8 cellular contexts compared by ENCODE assay signal in genomic region chr20:61980647-61981583, GRCh38.
DNase-seq lines count a peak whose midpoint lies in the region; ATAC-seq, FAIRE-seq and TF ChIP-seq lines count a peak whose summit lies in the region.

No MANE protein-coding gene starts in this region.

- H3K9ac ChIP-seq in SU-DHL-6 (ENCODE audit: low read length), result no peak overlapping the region

- intact Hi-C loops in Right ventricle myocardium superior (cut with DNase I), result no loop called here
- intact Hi-C loops in tibial artery (cut with DNase I; ENCODE audit: low total_unique reads), result no loop called here

- H3K27ac ChIP-seq in A549, result no peak overlapping the region
- H3K27ac ChIP-seq in SU-DHL-6 (ENCODE audit: low read depth, low read length), result no peak overlapping the region
- H3K27ac ChIP-seq in tibial artery, result no peak overlapping the region

- H3K9me3 ChIP-seq in A549, result no peaks in the 10 kb centered on the region
- H3K9me3 ChIP-seq in SU-DHL-6 (ENCODE audit: insufficient read depth, low read length), result no peaks in the 10 kb centered on the region
- no peaks in the 10 kb centered on the region for H3K9me3 ChIP-seq in tibial artery

- no peaks in the 10 kb centered on the region for H3K4me1 ChIP-seq in A549
- H3K4me1 ChIP-seq in tibial artery, result no peaks in the 10 kb centered on the region

- peak; percentile 65 to 77 for TF ChIP-seq RAD21 in A549 (conservative IDR thresholded peaks at IDR 0.05 in 1 of 2, IDR thresholded peaks at IDR 0.05 in 1 of 2)

- ATAC-seq in A549 (peak; percentile 64 to 91; a peak in 4 of 6 replicates), Right ventricle myocardium superior (ENCODE audit: poor library complexity) (peak; percentile 84)

- 82% methylated on average over 22 of the region's 22 CpGs for WGBS in A549 (ENCODE audit: missing lambda C conversion rate)

- no peak overlapping the region for H2AFZ ChIP-seq in SU-DHL-6 (ENCODE audit: low read depth, low read length, severe bottlenecking)

- H3K36me3 ChIP-seq in SU-DHL-6 (ENCODE audit: low read length) (no peaks in the 10 kb centered on the region), tibial artery (peaks cover 16 to 62% (median 36%) of the 10 kb centered on the region in 3 donors)

- H3K9me2 ChIP-seq in SU-DHL-6 (replicated peaks; ENCODE audit: insufficient read depth, low read length), result no peaks in the 10 kb centered on the region

- POLR2A ChIA-PET in A549 (lab: Yijun Ruan, JAX), result no interaction called here

- H3F3A ChIP-seq in SU-DHL-6 (ENCODE audit: insufficient read depth), result 0 out of 2 replicates have a peak, but pooled peaks cover 3% of the 10 kb centered on the region

- H3K4me2 ChIP-seq in A549 (no peak overlapping the region), SU-DHL-6 (ENCODE audit: low read depth, low read length, poor library complexity, severe bottlenecking) (no peak overlapping the region)

- H3K27me3 ChIP-seq in SU-DHL-6 (ENCODE audit: low read length), result no peaks in the 10 kb centered on the region
- no peaks in the 10 kb centered on the region for H3K27me3 ChIP-seq in tibial artery

- CTCF ChIA-PET in A549 (lab: Yijun Ruan, JAX), result no interaction called here

- TF ChIP-seq EP300 in A549 (IDR thresholded peaks at IDR 0.05), result no peak

- H3K4me3 ChIP-seq in A549, result no peak overlapping the region
- H3K4me3 ChIP-seq in SU-DHL-6 (ENCODE audit: insufficient read depth, low read length, poor library complexity, severe bottlenecking), result no peak overlapping the region
- H3K4me3 ChIP-seq in tibial artery, result no peak overlapping the region

- no peak for TF ChIP-seq POLR2A in A549 (IDR thresholded peaks at IDR 0.05; ENCODE audit: low read length)

- no peaks in the 10 kb centered on the region for H3K79me2 ChIP-seq in SU-DHL-6 (ENCODE audit: insufficient read depth, low read length)

- DNase-seq in A549 (ENCODE audit: low read depth in 1 of 2, low spot score in 1 of 2), result peak; percentile 49 to 65
- DNase-seq in GM20000 (ENCODE audit: low spot score), result no peak
- peak; percentile 71 for DNase-seq in Right ventricle myocardium superior
- DNase-seq in tibial artery, result no peak
- DNase-seq in DMS153 treated with DMSO at 0.1 percent for 48 hours (lab: John Stamatoyannopoulos, UW; ENCODE audit: unreplicated experiment), result no peak
- no peak for DNase-seq in SHP77 treated with DMSO at 0.1 percent for 48 hours (lab: John Stamatoyannopoulos, UW)
- DNase-seq in NK-92 treated with Interleukin-12 subunit alpha and Interleukin-12 subunit beta, amount 100 ng/mL, for 24 hours (lab: John Stamatoyannopoulos, UW), result no peak

- no peaks in the 10 kb centered on the region for H4K20me1 ChIP-seq in SU-DHL-6 (ENCODE audit: low read depth, low read length)

- no peak for FAIRE-seq in A549 (lab: Jason Lieb, UNC)

- TF ChIP-seq CTCF in A549 (IDR thresholded peaks at IDR 0.05) (peak; percentile 50), GM20000 (IDR thresholded peaks at IDR 0.05; ENCODE audit: extremely low read depth, missing control alignments) (peak; percentile 18), SU-DHL-6 (IDR thresholded peaks at IDR 0.05; ENCODE audit: insufficient read depth, low read length, poor library complexity, severe bottlenecking) (peak; percentile 9), tibial artery (IDR thresholded peaks at IDR 0.05) (peak; percentile 17 to 21)

TF ChIP-seq in A549, 52 proteins besides CTCF, POLR2A, EP300 and RAD21:
- TF ChIP-seq RNF2 (IDR thresholded peaks at IDR 0.05; ENCODE audit: borderline replicate concordance, low read depth) (no peak), SMC3 (IDR thresholded peaks at IDR 0.05) (0 out of 3 replicates have a peak, but pooled peaks have one; percentile 31), EHF (CRISPR knock-in tag; IDR thresholded peaks at IDR 0.05) (no peak)

Comparison
In these comparisons a context has a peak if more than half of its experiments do, and no peak if none do; other contexts are left out.
1. DNase-seq: peak in A549 (2 of 2) and Right ventricle myocardium superior (single experiment); none in GM20000 (single experiment), tibial artery (0 of 2), DMS153 treated with DMSO at 0.1 percent for 48 hours (single experiment), SHP77 treated with DMSO at 0.1 percent for 48 hours (single experiment) and NK-92 treated with Interleukin-12 subunit alpha and Interleukin-12 subunit beta, amount 100 ng/mL, for 24 hours (single experiment).
2. Peak in every context shown above with its lines, with median percentiles within 50 percentile points of each other: CTCF ChIP-seq.